In genomic region chr14:20412422-20412821, GRCh38 we compare ENCODE assay signal across 1 cellular context.
TF ChIP-seq lines count a peak whose summit lies in the region.

No MANE protein-coding gene starts in this region.

TF ChIP-seq in liver, 16 proteins besides CTCF, POLR2A, EP300 and RAD21 (continued from another document):
- TF ChIP-seq YY1 (IDR thresholded peaks at IDR 0.05), result no peak
- no peak for TF ChIP-seq RXRA (IDR thresholded peaks at IDR 0.05)
- no peak for TF ChIP-seq SP1 (IDR thresholded peaks at IDR 0.05)
- no peak for TF ChIP-seq HNF4G (IDR thresholded peaks at IDR 0.05)
- TF ChIP-seq TAF1 (conservative IDR thresholded peaks at IDR 0.05), result no peak
- TF ChIP-seq NR2F2 (IDR thresholded peaks at IDR 0.05), result no peak
- no peak for TF ChIP-seq JUND (IDR thresholded peaks at IDR 0.05)
